ENCODE assay signal across 15 cellular contexts in the genomic region with DNA sequence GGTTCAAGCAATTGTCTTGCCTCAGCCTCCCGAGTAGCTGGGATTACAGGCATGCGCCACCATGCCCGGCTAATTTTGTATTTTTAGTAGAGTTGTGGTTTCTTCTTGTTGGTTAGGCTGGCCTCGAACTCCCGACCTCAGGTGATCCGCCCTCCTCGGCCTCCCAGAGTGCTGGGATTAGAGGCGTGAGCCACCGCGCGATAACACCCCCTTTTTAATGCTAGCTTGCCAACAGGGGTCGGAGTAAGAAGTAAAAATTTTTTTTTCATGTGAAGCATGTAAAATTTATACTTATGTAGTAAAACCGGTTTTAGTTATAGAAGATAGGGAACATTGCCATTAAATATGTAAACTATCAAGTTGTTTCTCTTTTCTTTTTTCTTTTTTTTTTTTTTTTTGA. TPM values are rescaled to one million over a fixed set of nuclear protein-coding genes. Genes with fewer than 3 reads are reported as not detected.
DNase-seq lines count a peak whose midpoint lies in the region; ATAC-seq and TF ChIP-seq lines count a peak whose summit lies in the region.
"Not testable (repeated sequence)": the region's sequence is repeated elsewhere in the genome, so short reads cannot be mapped to it uniquely, and the experiment has no call there.
"Had no signal": no experiment of that assay in that cellular context is flagged by ENCODE, and none has a peak within 500 bp of the region (broad histone marks: within the 10 kb centered on the region; RNA-seq: fewer than 3 reads in every experiment).

No MANE protein-coding gene starts in this region.

- peaks cover 42% of the 10 kb centered on the region for H3K4me1 ChIP-seq in CD4-positive, alpha-beta memory T cell (ENCODE audit: insufficient read depth, low read length)
- H3K4me1 ChIP-seq in HUES48 (ENCODE audit: control insufficient read depth, insufficient read depth, low read length), result not testable (repeated sequence)
- H3K4me1 ChIP-seq in SK-N-SH (ENCODE audit: control insufficient read depth in 1 of 2, insufficient read depth in 2 of 2, low read depth in 1 of 2, low read length in 1 of 2) (peaks cover 0 to 11% of the 10 kb centered on the region in 2 experiments; a peak in 3 of 4 replicates), esophagus muscularis mucosa (peaks cover 29 to 60% (median 38%) of the 10 kb centered on the region in 4 donors)

- intact Hi-C loops in CD4-positive, alpha-beta memory T cell (cut with micrococcal nuclease); esophagus muscularis mucosa (cut with DNase I); natural killer cell (cut with micrococcal nuclease): not testable (repeated sequence)

- H3K4me1 Mint-ChIP-seq in CD4-positive, alpha-beta memory T cell, result peaks cover 24 to 44% (median 34%) of the 10 kb centered on the region in 4 donors
- H3K4me1 Mint-ChIP-seq in activated CD8-positive, alpha-beta T cell treated with anti-CD3 and anti-CD28 coated beads, Interleukin-2, amount 10 ng/mL, durations not matched to agents 7 days and 5 days (ENCODE audit: low read depth), result peaks cover 42% of the 10 kb centered on the region
- H3K4me1 Mint-ChIP-seq in activated naive CD8-positive, alpha-beta T cell treated with anti-CD3 and anti-CD28 coated beads, Interleukin-2, amount 50 U/mL, for 24 hours, result peaks cover 31% of the 10 kb centered on the region
- H3K4me1 Mint-ChIP-seq in natural killer cell, result peaks cover 21 to 35% of the 10 kb centered on the region in 2 donors
- H3K4me1 Mint-ChIP-seq in stimulated activated effector memory CD8-positive, alpha-beta T cell treated with anti-CD3 and anti-CD28 coated beads, Interleukin-12 subunit alpha, Interleukin-12 subunit beta, amount 100 ng/mL, for 72 hours, result peaks cover 33% of the 10 kb centered on the region

- not testable (repeated sequence) for TF ChIP-seq EP300 in SK-N-SH (IDR thresholded peaks at IDR 0.05; ENCODE audit: borderline replicate concordance in 1 of 2, low read depth in 1 of 2, low read length in 1 of 2); esophagus muscularis mucosa (IDR thresholded peaks at IDR 0.05)

- H3K27ac Mint-ChIP-seq in CD4-positive, alpha-beta memory T cell, result peak overlapping the region in 3 of 7 donors; percentile 53 to 87 (median 54)
- H3K27ac Mint-ChIP-seq in activated CD8-positive, alpha-beta T cell treated with anti-CD3 and anti-CD28 coated beads, Interleukin-2, amount 10 ng/mL, durations not matched to agents 7 days and 5 days; activated naive CD8-positive, alpha-beta T cell treated with anti-CD3 and anti-CD28 coated beads, Interleukin-2, amount 50 U/mL, for 24 hours; stimulated activated effector memory CD8-positive, alpha-beta T cell treated with anti-CD3 and anti-CD28 coated beads, Interleukin-12 subunit alpha, Interleukin-12 subunit beta, amount 100 ng/mL, for 72 hours: not testable (repeated sequence)
- peak overlapping the region; percentile 79 to 88 for H3K27ac Mint-ChIP-seq in natural killer cell

- not testable (repeated sequence) for DNase-seq in CD4-positive, alpha-beta memory T cell; SK-N-SH; activated CD8-positive, alpha-beta T cell treated with anti-CD3 and anti-CD28 coated beads, Interleukin-2, amount 10 ng/mL, durations not matched to agents 7 days and 5 days; activated naive CD8-positive, alpha-beta T cell treated with anti-CD3 and anti-CD28 coated beads, Interleukin-2, amount 50 U/mL, for 24 hours; natural killer cell; stimulated activated effector memory CD8-positive, alpha-beta T cell treated with anti-CD3 and anti-CD28 coated beads, Interleukin-12 subunit alpha, Interleukin-12 subunit beta, amount 100 ng/mL, for 72 hours (ENCODE audit: low spot score in 2 of 2)
- peak; percentile 3 for DNase-seq in esophagus muscularis mucosa (ENCODE audit: extremely low spot score)

- not testable (repeated sequence) for H2AFZ ChIP-seq in SK-N-SH (ENCODE audit: low read depth)

- ATAC-seq in activated CD8-positive, alpha-beta T cell treated with anti-CD3 and anti-CD28 coated beads, Interleukin-2, amount 10 ng/mL, durations not matched to agents 7 days and 5 days; activated naive CD8-positive, alpha-beta T cell treated with anti-CD3 and anti-CD28 coated beads, Interleukin-2, amount 50 U/mL, for 24 hours; natural killer cell; stimulated activated effector memory CD8-positive, alpha-beta T cell treated with anti-CD3 and anti-CD28 coated beads, Interleukin-12 subunit alpha, Interleukin-12 subunit beta, amount 100 ng/mL, for 72 hours: not testable (repeated sequence)

- H3K9me3 ChIP-seq in CD4-positive, alpha-beta memory T cell (ENCODE audit: control insufficient read depth in 1 of 2, low read length in 2 of 2); HUES48 (ENCODE audit: control insufficient read depth, insufficient read depth, low read length); SK-N-SH; esophagus muscularis mucosa: not testable (repeated sequence)

- not testable (repeated sequence) for H3K9me2 ChIP-seq in SK-N-SH

- peaks cover 79% of the 10 kb centered on the region for H3K79me2 ChIP-seq in SK-N-SH (ENCODE audit: insufficient read depth)

- not testable (repeated sequence) for H3K9ac ChIP-seq in HUES48 (ENCODE audit: low read depth, low read length); SK-N-SH

- not testable (repeated sequence) for TF ChIP-seq RAD21 in SK-N-SH (IDR thresholded peaks at IDR 0.05; ENCODE audit: low read length)

- H3K27ac ChIP-seq in CD4-positive, alpha-beta memory T cell (ENCODE audit: low read depth, low read length); HUES48 (ENCODE audit: low read depth, low read length); SK-N-SH (ENCODE audit: low read depth in 2 of 2, low read length in 1 of 2); esophagus muscularis mucosa (replicated peaks in 1 of 4): not testable (repeated sequence)

- H3K9me3 Mint-ChIP-seq in CD4-positive, alpha-beta memory T cell; activated CD8-positive, alpha-beta T cell treated with anti-CD3 and anti-CD28 coated beads, Interleukin-2, amount 10 ng/mL, durations not matched to agents 7 days and 5 days (ENCODE audit: insufficient read depth); activated naive CD8-positive, alpha-beta T cell treated with anti-CD3 and anti-CD28 coated beads, Interleukin-2, amount 50 U/mL, for 24 hours; natural killer cell; stimulated activated effector memory CD8-positive, alpha-beta T cell treated with anti-CD3 and anti-CD28 coated beads, Interleukin-12 subunit alpha, Interleukin-12 subunit beta, amount 100 ng/mL, for 72 hours: not testable (repeated sequence)

- CTCF ChIA-PET in CD4-positive, alpha-beta memory T cell (lab: Charles Lee; ENCODE audit: partially characterized antibody), result interaction anchor here (0.7 to 0.9 kb wide), 2 partner anchors 14 to 24 kb away, joined by 3 to 4 read pairs; no protein-coding TSS in a partner anchor
- CTCF ChIA-PET in SK-N-SH (lab: Yijun Ruan, JAX), result interaction anchor here (1.4 kb wide), 1 partner anchor 317 kb away, joined by 6 read pairs; no protein-coding TSS in a partner anchor
- CTCF ChIA-PET in activated CD8-positive, alpha-beta T cell treated with anti-CD3 and anti-CD28 coated beads, Interleukin-2, amount 10 ng/mL, durations not matched to agents 7 days and 5 days (lab: Charles Lee), result interaction anchor here (1.4 to 2.8 kb wide), 2 partner anchors 8 to 41 kb away, joined by 3 to 10 read pairs; no protein-coding TSS in a partner anchor

- not testable (repeated sequence) for TF ChIP-seq CTCF in SK-N-SH (IDR thresholded peaks at IDR 0.05); esophagus muscularis mucosa (IDR thresholded peaks at IDR 0.05); natural killer cell (IDR thresholded peaks at IDR 0.05)

- not testable (repeated sequence) for TF ChIP-seq POLR2A in esophagus muscularis mucosa (IDR thresholded peaks at IDR 0.05; ENCODE audit: low read depth)

- H3K36me3 Mint-ChIP-seq in CD4-positive, alpha-beta memory T cell, result peaks cover 5 to 25% of the 10 kb centered on the region in 2 donors
- H3K36me3 Mint-ChIP-seq in activated CD8-positive, alpha-beta T cell treated with anti-CD3 and anti-CD28 coated beads, Interleukin-2, amount 10 ng/mL, durations not matched to agents 7 days and 5 days (ENCODE audit: low read depth), result peaks cover 16% of the 10 kb centered on the region
- H3K36me3 Mint-ChIP-seq in activated naive CD8-positive, alpha-beta T cell treated with anti-CD3 and anti-CD28 coated beads, Interleukin-2, amount 50 U/mL, for 24 hours (ENCODE audit: low read depth); natural killer cell: not testable (repeated sequence)
- H3K36me3 Mint-ChIP-seq in stimulated activated effector memory CD8-positive, alpha-beta T cell treated with anti-CD3 and anti-CD28 coated beads, Interleukin-12 subunit alpha, Interleukin-12 subunit beta, amount 100 ng/mL, for 72 hours, result peaks cover 38% of the 10 kb centered on the region

- WGBS in SK-N-SH (ENCODE audit: low lambda C conversion rate), result 91% methylated on average over 13 of the region's 13 CpGs
- 93% methylated on average over 13 of the region's 13 CpGs for WGBS in esophagus muscularis mucosa

- H3K27me3 Mint-ChIP-seq in CD4-positive, alpha-beta memory T cell; activated CD8-positive, alpha-beta T cell treated with anti-CD3 and anti-CD28 coated beads, Interleukin-2, amount 10 ng/mL, durations not matched to agents 7 days and 5 days (ENCODE audit: low read depth); activated naive CD8-positive, alpha-beta T cell treated with anti-CD3 and anti-CD28 coated beads, Interleukin-2, amount 50 U/mL, for 24 hours; natural killer cell (ENCODE audit: low read depth in 2 of 2): not testable (repeated sequence)

- H3K4me3 ChIP-seq in CD4-positive, alpha-beta memory T cell (ENCODE audit: low read length in 2 of 2); SK-N-SH (ENCODE audit: low read depth in 2 of 2, low read length in 1 of 2); esophagus muscularis mucosa: not testable (repeated sequence)
- peak overlapping the region; percentile 95; the same call in 1 of the 2 replicates for H3K4me3 ChIP-seq in HUES48 (ENCODE audit: low read depth, low read length)

- H3K4me2 ChIP-seq in SK-N-SH, result 0 out of 2 replicates have a peak overlapping the region, but pooled peaks have one; percentile 88

- not testable (repeated sequence) for H3K36me3 ChIP-seq in CD4-positive, alpha-beta memory T cell (ENCODE audit: insufficient read depth, low read length); HUES48 (ENCODE audit: control insufficient read depth, insufficient read depth, low read length); SK-N-SH (replicated peaks in 1 of 2; ENCODE audit: control insufficient read depth in 1 of 2, insufficient read depth in 2 of 2, low read length in 1 of 2)
- H3K36me3 ChIP-seq in esophagus muscularis mucosa, result peaks cover 0 to 16% (median 9%) of the 10 kb centered on the region in 4 donors

- H3K4me3 Mint-ChIP-seq in CD4-positive, alpha-beta memory T cell, result peak overlapping the region in 6 of 8 donors; percentile 89 to 99 (median 95)
- H3K4me3 Mint-ChIP-seq in activated CD8-positive, alpha-beta T cell treated with anti-CD3 and anti-CD28 coated beads, Interleukin-2, amount 10 ng/mL, durations not matched to agents 7 days and 5 days, result peak overlapping the region; percentile 96
- peak overlapping the region; percentile 93 for H3K4me3 Mint-ChIP-seq in activated naive CD8-positive, alpha-beta T cell treated with anti-CD3 and anti-CD28 coated beads, Interleukin-2, amount 50 U/mL, for 24 hours
- peak overlapping the region; percentile 86 for H3K4me3 Mint-ChIP-seq in natural killer cell
- peak overlapping the region; percentile 83 for H3K4me3 Mint-ChIP-seq in stimulated activated effector memory CD8-positive, alpha-beta T cell treated with anti-CD3 and anti-CD28 coated beads, Interleukin-12 subunit alpha, Interleukin-12 subunit beta, amount 100 ng/mL, for 72 hours

- not testable (repeated sequence) for H3K27me3 ChIP-seq in CD4-positive, alpha-beta memory T cell (ENCODE audit: insufficient read depth, low read length); HUES48 (ENCODE audit: control insufficient read depth, insufficient read depth, low read length); SK-N-SH (ENCODE audit: insufficient read depth); esophagus muscularis mucosa

- H3F3A ChIP-seq in SK-N-SH (replicated peaks; ENCODE audit: insufficient read depth), result not testable (repeated sequence)

- POLR2A ChIA-PET in CD4-positive, alpha-beta memory T cell (lab: Charles Lee; ENCODE audit: partially characterized antibody), result interaction anchor here (0.6 kb wide), 1 partner anchor 408 kb away, joined by 3 read pairs; no protein-coding TSS in a partner anchor
- POLR2A ChIA-PET in SK-N-SH (lab: Yijun Ruan, JAX), result interaction anchor here (0.6 kb wide), 1 partner anchor 13 kb away, joined by 3 read pairs; no protein-coding TSS in a partner anchor
- POLR2A ChIA-PET in activated CD8-positive, alpha-beta T cell treated with anti-CD3 and anti-CD28 coated beads, Interleukin-2, amount 10 ng/mL, durations not matched to agents 7 days and 5 days (lab: Charles Lee), result not testable (repeated sequence)

- not testable (repeated sequence) for H4K20me1 ChIP-seq in SK-N-SH (ENCODE audit: insufficient read depth)

RNA-seq across cellular contexts. Expression of gene FBXO45, which starts 1.9 kb away (rescaled TPM):
- 10 to 100 TPM; 10.9 to 12.0 TPM for total RNA-seq in CD4-positive, alpha-beta memory T cell
- 1 to 10 TPM; 3.0 to 5.4 TPM for polyA plus RNA-seq in CD4-positive, alpha-beta memory T cell
- polyA plus RNA-seq in SK-N-SH (2012; rRNA removed), result 3.2 and 4.2 TPM in 2 replicates
- polyA plus RNA-seq in SK-N-SH (2012; cell fraction: cytosol; rRNA removed), result 6.1 and 8.7 TPM in 2 replicates
- 1.1 and 1.8 TPM in 2 replicates for polyA plus RNA-seq in SK-N-SH (2012; cell fraction: nucleus; rRNA removed)
- total RNA-seq in activated CD8-positive, alpha-beta T cell treated with anti-CD3 and anti-CD28 coated beads, Interleukin-2, amount 10 ng/mL, durations not matched to agents 7 days and 5 days, result 10 to 100 TPM; 16.1 to 17.7 TPM
- 10 to 100 TPM in 2 of 4 donors, 1 to 10 TPM in 2; 9.0 to 14.7 (median 9.8) TPM for total RNA-seq in esophagus muscularis mucosa
- total RNA-seq in natural killer cell, result 1 to 10 TPM; 3.2 to 7.9 (median 7.8) TPM

RNA-seq across cellular contexts. Expression of gene WDR53, which starts 2.0 kb away (rescaled TPM):
- 10 to 100 TPM; 37.5 to 38.7 TPM for total RNA-seq in CD4-positive, alpha-beta memory T cell
- 10 to 100 TPM; 25.8 to 33.0 TPM for polyA plus RNA-seq in CD4-positive, alpha-beta memory T cell
- polyA plus RNA-seq in SK-N-SH (2012; rRNA removed), result 7.0 and 9.3 TPM in 2 replicates
- 9.7 and 12.1 TPM in 2 replicates for polyA plus RNA-seq in SK-N-SH (2012; cell fraction: cytosol; rRNA removed)
- 6.3 and 7.2 TPM in 2 replicates for polyA plus RNA-seq in SK-N-SH (2012; cell fraction: nucleus; rRNA removed)
- total RNA-seq in activated CD8-positive, alpha-beta T cell treated with anti-CD3 and anti-CD28 coated beads, Interleukin-2, amount 10 ng/mL, durations not matched to agents 7 days and 5 days, result 10 to 100 TPM; 21.0 to 21.8 TPM
- total RNA-seq in esophagus muscularis mucosa (1 to 10 TPM; 3.8 to 8.7 (median 5.6) TPM), natural killer cell (10 to 100 TPM; 13.5 to 16.2 (median 14.7) TPM)

RNA-seq across cellular contexts. Expression of gene SMCO1, which starts 55.2 kb away (rescaled TPM):
- not detected for total RNA-seq in CD4-positive, alpha-beta memory T cell
- not detected for polyA plus RNA-seq in CD4-positive, alpha-beta memory T cell
- not detected in 2 replicates for polyA plus RNA-seq in SK-N-SH (2012; rRNA removed)
- polyA plus RNA-seq in SK-N-SH (2012; cell fraction: cytosol; rRNA removed), result not detected in 2 replicates
- polyA plus RNA-seq in SK-N-SH (2012; cell fraction: nucleus; rRNA removed), result 0.04 and 0.05 TPM in 2 replicates
- under 1 TPM in 1 of 2 experiments, not detected in 1; 0.13 TPM for total RNA-seq in activated CD8-positive, alpha-beta T cell treated with anti-CD3 and anti-CD28 coated beads, Interleukin-2, amount 10 ng/mL, durations not matched to agents 7 days and 5 days
- total RNA-seq in esophagus muscularis mucosa, result not detected
- total RNA-seq in natural killer cell, result not detected
- total RNA-seq: lower lobe of right lung; pancreas; RPMI7951; SJSA1; spleen; T-helper 2 cell treated with Interferon-gamma antibody and Interleukin-4, amounts not matched to agents 100 ng/mL and 5 ng/mL, for 36 hours; vagina had no signal
- polyA plus RNA-seq: spleen had no signal
